In the genomic region with DNA sequence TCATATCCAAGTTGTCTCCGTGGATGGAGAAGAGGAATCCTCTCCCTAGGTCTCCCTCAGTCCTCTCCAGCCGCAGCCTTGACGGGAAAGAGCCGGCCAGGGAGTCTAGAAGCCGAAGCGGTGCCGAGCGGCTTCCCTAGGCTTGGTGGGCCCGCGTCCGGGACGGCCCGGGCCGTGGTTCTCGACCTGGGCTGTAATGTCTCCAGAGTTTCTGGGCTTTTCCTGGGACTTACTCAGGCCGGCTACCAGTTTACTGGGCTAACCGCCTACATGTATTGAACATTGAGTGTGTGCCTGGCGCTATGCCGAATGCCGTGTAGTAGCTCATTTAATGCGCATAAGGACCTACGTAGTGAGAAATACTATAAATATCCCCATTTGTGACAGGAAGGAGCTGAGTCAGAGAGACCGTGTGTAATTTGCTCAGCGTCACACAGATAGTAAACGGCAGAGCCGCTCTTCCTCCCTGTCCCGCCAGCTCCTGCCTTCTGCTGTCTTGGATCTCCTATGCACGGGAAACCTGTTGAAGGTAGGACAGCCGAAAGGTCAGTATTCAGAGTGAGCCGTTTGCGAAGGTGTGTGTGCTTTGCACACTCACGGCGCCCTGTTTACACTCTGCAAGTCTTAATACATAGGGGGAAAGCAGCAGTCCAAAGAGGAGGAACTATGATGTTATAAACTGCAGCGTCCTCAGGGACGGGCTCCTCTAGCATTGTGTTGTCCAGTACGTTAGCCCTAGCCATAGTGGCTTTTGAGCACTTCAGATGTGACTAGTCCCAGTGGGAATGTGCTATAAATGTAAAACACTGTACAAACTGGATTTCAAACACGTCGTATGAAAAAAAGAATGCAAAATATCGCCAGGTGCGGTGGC, we compare ENCODE assay signal across 1 cellular context.
TF ChIP-seq lines count a peak whose summit lies in the region.

No MANE protein-coding gene starts in this region.

TF ChIP-seq in GM12878, 131 proteins besides CTCF, POLR2A, EP300 and RAD21 (continued from another document):
- TF ChIP-seq ZBTB40 (IDR thresholded peaks at IDR 0.05; ENCODE audit: borderline replicate concordance) (no peak), SIX5 (IDR thresholded peaks at IDR 0.05; ENCODE audit: low read depth, low read length, severe bottlenecking) (no peak), STAT1 (conservative IDR thresholded peaks at IDR 0.05) (no peak), ZNF274 (IDR thresholded peaks at IDR 0.05; ENCODE audit: insufficient read depth, insufficient read length) (no peak)
TF ChIP-seq in GM12878: peak in this region for 23.
